Comparison of ENCODE assay signal across 1 cellular context in the genomic region with DNA sequence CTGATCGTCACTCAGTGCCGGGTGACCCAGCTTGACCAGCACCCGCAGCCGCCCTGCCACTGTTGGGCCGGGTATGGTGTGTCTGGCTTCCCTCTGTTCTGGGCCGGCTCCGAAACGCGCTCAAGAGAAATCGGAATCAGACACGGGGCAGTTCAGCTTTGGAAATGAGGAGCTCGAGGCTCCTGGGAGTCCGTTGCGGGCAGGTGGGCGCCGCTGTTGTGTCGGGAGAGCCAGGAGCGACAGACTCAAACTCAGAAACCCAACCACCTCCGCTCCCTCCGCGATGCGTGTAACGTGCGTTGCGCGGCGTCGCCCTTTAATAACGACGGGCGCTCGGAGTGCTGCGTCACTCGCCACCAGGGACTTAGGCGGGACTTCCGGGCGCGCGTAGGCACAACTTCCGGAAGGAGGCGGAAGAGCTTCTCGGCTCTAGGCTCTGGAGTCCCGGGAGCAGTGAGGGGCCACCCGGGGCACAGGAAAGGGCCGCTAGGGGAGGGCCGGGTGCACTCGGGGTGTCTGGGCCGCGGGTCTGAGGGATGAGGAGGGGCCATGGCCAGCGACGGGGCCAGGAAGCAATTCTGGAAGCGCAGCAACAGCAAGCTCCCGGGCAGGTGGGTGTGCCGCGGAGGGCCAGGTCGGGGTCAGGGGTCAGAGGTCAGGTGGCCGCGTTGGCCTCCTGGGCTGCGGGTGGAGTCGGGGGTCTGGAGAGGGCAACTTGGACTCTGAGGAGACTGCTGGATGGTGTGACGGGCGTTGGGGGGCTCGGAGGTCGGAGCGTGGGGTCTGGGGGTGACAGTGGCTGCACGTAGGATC.
TF ChIP-seq lines count a peak whose summit lies in the region.

A gene with protein sequence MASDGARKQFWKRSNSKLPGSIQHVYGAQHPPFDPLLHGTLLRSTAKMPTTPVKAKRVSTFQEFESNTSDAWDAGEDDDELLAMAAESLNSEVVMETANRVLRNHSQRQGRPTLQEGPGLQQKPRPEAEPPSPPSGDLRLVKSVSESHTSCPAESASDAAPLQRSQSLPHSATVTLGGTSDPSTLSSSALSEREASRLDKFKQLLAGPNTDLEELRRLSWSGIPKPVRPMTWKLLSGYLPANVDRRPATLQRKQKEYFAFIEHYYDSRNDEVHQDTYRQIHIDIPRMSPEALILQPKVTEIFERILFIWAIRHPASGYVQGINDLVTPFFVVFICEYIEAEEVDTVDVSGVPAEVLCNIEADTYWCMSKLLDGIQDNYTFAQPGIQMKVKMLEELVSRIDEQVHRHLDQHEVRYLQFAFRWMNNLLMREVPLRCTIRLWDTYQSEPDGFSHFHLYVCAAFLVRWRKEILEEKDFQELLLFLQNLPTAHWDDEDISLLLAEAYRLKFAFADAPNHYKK (plus strand): TSS at position 413 of the 813 bp plus-strand sequence. CDS start 137 bp downstream, at position 550.

TF ChIP-seq in IMR-90, 13 proteins besides CTCF, POLR2A, EP300 and RAD21 (continued from another document):
- TF ChIP-seq CHD1 (IDR thresholded peaks at IDR 0.05; ENCODE audit: low read depth, low read length) (peak; percentile 89; the same call in 1 of the 2 replicates), NFE2L2 (IDR thresholded peaks at IDR 0.05; ENCODE audit: low read depth, low read length) (peak; percentile 69), CEBPB (IDR thresholded peaks at IDR 0.05; ENCODE audit: low read depth, low read length) (0 out of 2 replicates have a peak, but pooled peaks have one; percentile 13), MAFK (IDR thresholded peaks at IDR 0.05; ENCODE audit: low read depth, low read length) (no peak), SMC3 (IDR thresholded peaks at IDR 0.05; ENCODE audit: low read depth, low read length) (no peak; the same call in 1 of the 2 replicates), BHLHE40 (IDR thresholded peaks at IDR 0.05; ENCODE audit: low read depth, low read length) (peak; percentile 54; the same call in 1 of the 2 replicates), MXI1 (IDR thresholded peaks at IDR 0.05; ENCODE audit: borderline replicate concordance, low read depth, low read length) (peak; percentile 91; the same call in 1 of the 2 replicates), RFX5 (IDR thresholded peaks at IDR 0.05; ENCODE audit: low read depth, low read length) (no peak), MAZ (IDR thresholded peaks at IDR 0.05; ENCODE audit: borderline replicate concordance, low read depth, low read length) (peak; percentile 75; the same call in 1 of the 2 replicates)
- TF ChIP-seq, protein P1, sequence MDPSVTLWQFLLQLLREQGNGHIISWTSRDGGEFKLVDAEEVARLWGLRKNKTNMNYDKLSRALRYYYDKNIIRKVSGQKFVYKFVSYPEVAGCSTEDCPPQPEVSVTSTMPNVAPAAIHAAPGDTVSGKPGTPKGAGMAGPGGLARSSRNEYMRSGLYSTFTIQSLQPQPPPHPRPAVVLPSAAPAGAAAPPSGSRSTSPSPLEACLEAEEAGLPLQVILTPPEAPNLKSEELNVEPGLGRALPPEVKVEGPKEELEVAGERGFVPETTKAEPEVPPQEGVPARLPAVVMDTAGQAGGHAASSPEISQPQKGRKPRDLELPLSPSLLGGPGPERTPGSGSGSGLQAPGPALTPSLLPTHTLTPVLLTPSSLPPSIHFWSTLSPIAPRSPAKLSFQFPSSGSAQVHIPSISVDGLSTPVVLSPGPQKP (IDR thresholded peaks at IDR 0.05; ENCODE audit: borderline replicate concordance, low read depth, low read length), result 0 out of 2 replicates have a peak, but pooled peaks have one; percentile 34
- TF ChIP-seq, protein P2, sequence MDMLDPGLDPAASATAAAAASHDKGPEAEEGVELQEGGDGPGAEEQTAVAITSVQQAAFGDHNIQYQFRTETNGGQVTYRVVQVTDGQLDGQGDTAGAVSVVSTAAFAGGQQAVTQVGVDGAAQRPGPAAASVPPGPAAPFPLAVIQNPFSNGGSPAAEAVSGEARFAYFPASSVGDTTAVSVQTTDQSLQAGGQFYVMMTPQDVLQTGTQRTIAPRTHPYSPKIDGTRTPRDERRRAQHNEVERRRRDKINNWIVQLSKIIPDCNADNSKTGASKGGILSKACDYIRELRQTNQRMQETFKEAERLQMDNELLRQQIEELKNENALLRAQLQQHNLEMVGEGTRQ (IDR thresholded peaks at IDR 0.05; ENCODE audit: low read depth, low read length), result peak; percentile 39; the same call in 1 of the 2 replicates
